8 cellular contexts compared by ENCODE assay signal in the genomic region with DNA sequence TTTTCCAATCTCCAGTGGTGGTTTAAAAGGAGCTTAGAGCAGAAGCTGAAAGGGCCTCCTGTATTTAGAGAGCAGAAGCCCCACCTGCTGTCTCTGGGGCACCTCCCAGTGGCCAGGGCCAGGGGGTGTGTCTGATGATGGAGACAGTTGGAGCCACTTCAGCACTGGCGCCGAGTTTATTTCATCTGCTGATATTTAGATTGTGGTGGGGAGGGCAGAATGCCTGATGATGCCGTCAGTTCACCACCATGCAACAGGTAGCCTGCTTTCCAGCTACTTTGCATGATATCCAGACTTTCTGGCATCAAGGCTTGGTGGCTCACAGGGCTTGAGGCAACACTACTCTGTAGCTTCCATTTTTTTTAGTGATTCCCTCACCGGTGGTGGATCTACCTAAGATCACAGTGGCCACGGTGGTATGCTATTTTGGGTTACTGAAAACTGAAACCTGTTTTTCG.
DNase-seq lines count a peak whose midpoint lies in the region; ATAC-seq and FAIRE-seq lines count a peak whose summit lies in the region.

No MANE protein-coding gene starts in this region.

- FAIRE-seq in small intestine (lab: Jason Lieb, UNC), result no peak

- DNase-seq in NOMO-1 (lab: John Stamatoyannopoulos, UW; ENCODE audit: unreplicated experiment in 2 of 2) (peak; percentile 16 to 30), NOMO-1 treated with dmso at 0.1 percent for 144 hours (lab: John Stamatoyannopoulos, UW; ENCODE audit: unreplicated experiment) (no peak), NCI-H510A treated with DMSO at 0.1 percent for 48 hours (lab: John Stamatoyannopoulos, UW) (peak; percentile 75), hippocampal formation (lab: John Stamatoyannopoulos, UW) (peak; percentile 10 to 34), small intestine (peak; percentile 38)
- peak; percentile 49 for DNase-seq in activated naive CD4-positive, alpha-beta T cell treated with anti-CD3 and anti-CD28 coated beads, Interleukin-2, amount 50 U/mL, for 16 hours

- no peaks in the 10 kb centered on the region for H3K36me3 ChIP-seq in small intestine (ENCODE audit: control insufficient read depth in 2 of 2, insufficient read depth in 2 of 2, low read length in 2 of 2)

- no peaks in the 10 kb centered on the region for H3K27me3 ChIP-seq in small intestine (ENCODE audit: control insufficient read depth in 2 of 2, insufficient read depth in 2 of 2, low read length in 2 of 2)

- H3K4me1 ChIP-seq in small intestine (ENCODE audit: control insufficient read depth in 2 of 2, insufficient read depth in 1 of 2, low read depth in 1 of 2, low read length in 1 of 2), result no peaks in the 10 kb centered on the region

- no peak overlapping the region for H3K4me3 ChIP-seq in small intestine (ENCODE audit: low read depth in 1 of 2, low read length in 2 of 2)

- no peaks in the 10 kb centered on the region for H3K9me3 ChIP-seq in small intestine (ENCODE audit: control insufficient read depth, low read depth)

- peak overlapping the region in 1 of 2 donors; percentile 24 for H3K27ac ChIP-seq in small intestine (ENCODE audit: low read depth in 1 of 2, low read length in 1 of 2)

- ATAC-seq in GM21825 (IDR thresholded peaks at IDR 0.05; ENCODE audit: unreplicated experiment) (no peak), HG03095 (IDR thresholded peaks at IDR 0.05; ENCODE audit: unreplicated experiment) (no peak)

- WGBS in small intestine, 3 donors, result 45 to 53% (median 48%) methylated on average over 6 of the region's 6 CpGs
